In genomic region chr11:117807482-117808272, GRCh38 we compare ENCODE assay signal across 8 cellular contexts. TPM values are rescaled to one million over a fixed set of nuclear protein-coding genes. Genes with fewer than 3 reads are reported as not detected.
A peak's percentile ranks its signal among the peaks of the same experiment; 100 is the strongest.
DNase-seq lines count a peak whose midpoint lies in the region; ATAC-seq, FAIRE-seq and TF ChIP-seq lines count a peak whose summit lies in the region.

No MANE protein-coding gene starts in this region.

- peaks cover 10% of the 10 kb centered on the region for H3K27me3 ChIP-seq in endodermal cell (ENCODE audit: control insufficient read depth, insufficient read depth, low read length, poor library complexity, severe bottlenecking)

- H3K36me3 ChIP-seq in endodermal cell (ENCODE audit: control insufficient read depth, insufficient read depth, low read length), result no peaks in the 10 kb centered on the region

- 69 to 76% methylated on average over 16 to 20 of the region's 20 CpGs for WGBS in endodermal cell (ENCODE audit: insufficient coverage in 1 of 2, insufficient read length in 1 of 2), 2 experiments

- H3K36me3 Mint-ChIP-seq in activated CD8-positive, alpha-beta T cell treated with anti-CD3 and anti-CD28 coated beads, Interleukin-2, amount 10 ng/mL, durations not matched to agents 7 days and 5 days (ENCODE audit: low read depth), result no peaks in the 10 kb centered on the region
- peaks cover 28% of the 10 kb centered on the region for H3K36me3 Mint-ChIP-seq in endodermal cell (ENCODE audit: low read depth)
- no peaks in the 10 kb centered on the region for H3K36me3 Mint-ChIP-seq in stimulated activated effector memory CD8-positive, alpha-beta T cell treated with anti-CD3 and anti-CD28 coated beads, Interleukin-12 subunit alpha, Interleukin-12 subunit beta, amount 100 ng/mL, for 72 hours

- H3K4me1 Mint-ChIP-seq in activated CD8-positive, alpha-beta T cell treated with anti-CD3 and anti-CD28 coated beads, Interleukin-2, amount 10 ng/mL, durations not matched to agents 7 days and 5 days (ENCODE audit: low read depth), result peaks cover 25% of the 10 kb centered on the region
- H3K4me1 Mint-ChIP-seq in endodermal cell, result peaks cover 34% of the 10 kb centered on the region
- H3K4me1 Mint-ChIP-seq in stimulated activated effector memory CD8-positive, alpha-beta T cell treated with anti-CD3 and anti-CD28 coated beads, Interleukin-12 subunit alpha, Interleukin-12 subunit beta, amount 100 ng/mL, for 72 hours, result peaks cover 44% of the 10 kb centered on the region

- no peak overlapping the region for H3K4me3 Mint-ChIP-seq in activated CD8-positive, alpha-beta T cell treated with anti-CD3 and anti-CD28 coated beads, Interleukin-2, amount 10 ng/mL, durations not matched to agents 7 days and 5 days
- H3K4me3 Mint-ChIP-seq in endodermal cell, result no peak overlapping the region
- no peak overlapping the region for H3K4me3 Mint-ChIP-seq in stimulated activated effector memory CD8-positive, alpha-beta T cell treated with anti-CD3 and anti-CD28 coated beads, Interleukin-12 subunit alpha, Interleukin-12 subunit beta, amount 100 ng/mL, for 72 hours

- peak; percentile 39 for FAIRE-seq in GM19239 (lab: Jason Lieb, UNC)

- no peaks in the 10 kb centered on the region for H3K9me3 Mint-ChIP-seq in activated CD8-positive, alpha-beta T cell treated with anti-CD3 and anti-CD28 coated beads, Interleukin-2, amount 10 ng/mL, durations not matched to agents 7 days and 5 days (ENCODE audit: insufficient read depth)
- no peaks in the 10 kb centered on the region for H3K9me3 Mint-ChIP-seq in endodermal cell
- H3K9me3 Mint-ChIP-seq in stimulated activated effector memory CD8-positive, alpha-beta T cell treated with anti-CD3 and anti-CD28 coated beads, Interleukin-12 subunit alpha, Interleukin-12 subunit beta, amount 100 ng/mL, for 72 hours, result no peaks in the 10 kb centered on the region

- H3K27ac ChIP-seq in endodermal cell (ENCODE audit: low read depth, low read length), result no peak overlapping the region

- POLR2A ChIA-PET in activated CD8-positive, alpha-beta T cell treated with anti-CD3 and anti-CD28 coated beads, Interleukin-2, amount 10 ng/mL, durations not matched to agents 7 days and 5 days (lab: Charles Lee), result interaction anchor here (0.6 to 1.2 kb wide), 6 partner anchors 8 to 246 kb away, joined by 3 to 13 read pairs (median 4); no protein-coding TSS in a partner anchor

- H3K9ac ChIP-seq in endodermal cell (ENCODE audit: extremely low read depth, low read length, poor library complexity, severe bottlenecking), result no peak overlapping the region

- ATAC-seq in activated CD8-positive, alpha-beta T cell treated with anti-CD3 and anti-CD28 coated beads, Interleukin-2, amount 10 ng/mL, durations not matched to agents 7 days and 5 days, result peak; percentile 66
- peak; percentile 64 for ATAC-seq in stimulated activated effector memory CD8-positive, alpha-beta T cell treated with anti-CD3 and anti-CD28 coated beads, Interleukin-12 subunit alpha, Interleukin-12 subunit beta, amount 100 ng/mL, for 72 hours
- ATAC-seq in HG03432 (IDR thresholded peaks at IDR 0.05; ENCODE audit: unreplicated experiment), result no peak

- peaks cover 2% of the 10 kb centered on the region for H3K4me1 ChIP-seq in endodermal cell (ENCODE audit: control insufficient read depth, insufficient read depth, low read length)

- CTCF ChIA-PET in activated CD8-positive, alpha-beta T cell treated with anti-CD3 and anti-CD28 coated beads, Interleukin-2, amount 10 ng/mL, durations not matched to agents 7 days and 5 days (lab: Charles Lee), result interaction anchor here (0.6 to 7.9 kb wide), 55 partner anchors 9 to 765 kb away, joined by 3 to 404 read pairs (median 6); partner anchors contain the start of genes ARCN1, FXYD2 and IL10RA

- H3K27me3 Mint-ChIP-seq in activated CD8-positive, alpha-beta T cell treated with anti-CD3 and anti-CD28 coated beads, Interleukin-2, amount 10 ng/mL, durations not matched to agents 7 days and 5 days (ENCODE audit: low read depth), result no peaks in the 10 kb centered on the region
- H3K27me3 Mint-ChIP-seq in endodermal cell (ENCODE audit: insufficient read depth), result no peaks in the 10 kb centered on the region

- H3K27ac Mint-ChIP-seq in activated CD8-positive, alpha-beta T cell treated with anti-CD3 and anti-CD28 coated beads, Interleukin-2, amount 10 ng/mL, durations not matched to agents 7 days and 5 days, result no peak overlapping the region
- no peak overlapping the region for H3K27ac Mint-ChIP-seq in endodermal cell
- H3K27ac Mint-ChIP-seq in stimulated activated effector memory CD8-positive, alpha-beta T cell treated with anti-CD3 and anti-CD28 coated beads, Interleukin-12 subunit alpha, Interleukin-12 subunit beta, amount 100 ng/mL, for 72 hours, result no peak overlapping the region

- H3K9me3 ChIP-seq in endodermal cell (ENCODE audit: control insufficient read depth, low read length), result no peaks in the 10 kb centered on the region

- H3K4me3 ChIP-seq in endodermal cell (ENCODE audit: low read length), result no peak overlapping the region

- DNase-seq in AG09319 (ENCODE audit: extremely low read depth, low read depth), result peak; percentile 31
- DNase-seq in GM19239 (ENCODE audit: insufficient read length, low spot score), result no peak
- DNase-seq in NCI-H748 (lab: John Stamatoyannopoulos, UW; ENCODE audit: unreplicated experiment), result peak; percentile 55
- peak; percentile 86 for DNase-seq in activated CD8-positive, alpha-beta T cell treated with anti-CD3 and anti-CD28 coated beads, Interleukin-2, amount 10 ng/mL, durations not matched to agents 7 days and 5 days
- peak; percentile 92 for DNase-seq in endodermal cell
- DNase-seq in midbrain (lab: John Stamatoyannopoulos, UW), result peak; percentile 74
- peak; percentile 75 to 87 for DNase-seq in stimulated activated effector memory CD8-positive, alpha-beta T cell treated with anti-CD3 and anti-CD28 coated beads, Interleukin-12 subunit alpha, Interleukin-12 subunit beta, amount 100 ng/mL, for 72 hours (ENCODE audit: low spot score in 2 of 2)

- TF ChIP-seq CTCF in AG09319 (IDR thresholded peaks at IDR 0.05; ENCODE audit: low read depth, low read length) (peak; percentile 92), endodermal cell (conservative IDR thresholded peaks at IDR 0.05) (peak; percentile 94)

RNA-seq across cellular contexts. Expression of gene DSCAML1, which starts 10.7 kb away (rescaled TPM):
- total RNA-seq in activated CD8-positive, alpha-beta T cell treated with anti-CD3 and anti-CD28 coated beads, Interleukin-2, amount 10 ng/mL, durations not matched to agents 7 days and 5 days, result under 1 TPM; 0.16 to 0.37 TPM
- 10 to 100 TPM in 1 of 2 donors, 1 to 10 TPM in 1; 5.6 to 10.9 TPM for total RNA-seq in endodermal cell
- 1.4 TPM for polyA plus RNA-seq in endodermal cell (2013, experiment 1 of 2)
- 0.50 TPM for polyA plus RNA-seq in endodermal cell (2013, experiment 2 of 2)

RNA-seq across cellular contexts. Expression of gene FXYD2, which starts 16.9 kb away (rescaled TPM):
- 10 to 100 TPM; 22.5 to 24.3 TPM for total RNA-seq in activated CD8-positive, alpha-beta T cell treated with anti-CD3 and anti-CD28 coated beads, Interleukin-2, amount 10 ng/mL, durations not matched to agents 7 days and 5 days
- 1 to 10 TPM; 3.0 TPM for total RNA-seq in endodermal cell
- 1.0 TPM for polyA plus RNA-seq in endodermal cell (2013, experiment 1 of 2)
- polyA plus RNA-seq in endodermal cell (2013, experiment 2 of 2), result 1.3 TPM

Comparison
In these comparisons a context has a peak if more than half of its experiments do, and no peak if none do; other contexts are left out.
1. RNA of gene DSCAML1, which starts 10.7 kb away (total RNA-seq): 5.6 to 10.9 TPM in endodermal cell; 0.16 to 0.37 TPM in activated CD8-positive, alpha-beta T cell treated with anti-CD3 and anti-CD28 coated beads, Interleukin-2, amount 10 ng/mL, durations not matched to agents 7 days and 5 days; every median in the first group is over 4 times any median in the second.
2. RNA of gene FXYD2, which starts 16.9 kb away (total RNA-seq): 22.5 to 24.3 TPM in activated CD8-positive, alpha-beta T cell treated with anti-CD3 and anti-CD28 coated beads, Interleukin-2, amount 10 ng/mL, durations not matched to agents 7 days and 5 days; 3.0 TPM in endodermal cell; every median in the first group is over 4 times any median in the second.